ENCODE assay signal across 26 cellular contexts in genomic region chr15:23064156-23064555, GRCh38.
"Had no signal": no experiment of that assay in that cellular context is flagged by ENCODE, and none has a peak within 500 bp of the region (broad histone marks: within the 10 kb centered on the region; RNA-seq: fewer than 3 reads in every experiment).

No MANE protein-coding gene starts in this region.

- H3K36me3 ChIP-seq: Peyer's patch, SJCRH30 had no signal

- H3K4me3 Mint-ChIP-seq: activated B cell treated with CpG ODN at 0.5 μM for 24 hours; activated CD4-positive, alpha-beta T cell treated with anti-CD3 and anti-CD28 coated beads, Interleukin-2, amount 10 ng/mL, durations not matched to agents 24 days and 14 days; activated CD8-positive, alpha-beta memory T cell treated with anti-CD3 and anti-CD28 coated beads, Interleukin-2, amount 10 ng/mL, durations not matched to agents 7 days and 5 days; activated naive CD4-positive, alpha-beta T cell treated with anti-CD3 and anti-CD28 coated beads for 36 hours; activated naive CD8-positive, alpha-beta T cell; activated T-cell treated with anti-CD3 and anti-CD28 coated beads, Interleukin-2, amount 50 U/mL, for 4 hours had no signal

- H3K27ac Mint-ChIP-seq: activated B cell treated with CpG ODN at 0.5 μM for 24 hours; activated CD4-positive, alpha-beta T cell treated with anti-CD3 and anti-CD28 coated beads, Interleukin-2, amount 10 ng/mL, durations not matched to agents 24 days and 14 days; activated CD8-positive, alpha-beta memory T cell treated with anti-CD3 and anti-CD28 coated beads, Interleukin-2, amount 10 ng/mL, durations not matched to agents 7 days and 5 days; activated naive CD4-positive, alpha-beta T cell treated with anti-CD3 and anti-CD28 coated beads for 36 hours; activated naive CD8-positive, alpha-beta T cell had no signal

- H3K27ac ChIP-seq: Peyer's patch, RWPE1, SJCRH30 had no signal

- H3K27me3 Mint-ChIP-seq: activated B cell treated with CpG ODN at 0.5 μM for 24 hours; activated CD8-positive, alpha-beta memory T cell treated with anti-CD3 and anti-CD28 coated beads, Interleukin-2, amount 10 ng/mL, durations not matched to agents 7 days and 5 days; activated naive CD8-positive, alpha-beta T cell had no signal

- ATAC-seq: activated CD8-positive, alpha-beta memory T cell treated with anti-CD3 and anti-CD28 coated beads, Interleukin-2, amount 10 ng/mL, durations not matched to agents 7 days and 5 days; activated T-cell treated with anti-CD3 and anti-CD28 coated beads, Interleukin-2, amount 50 U/mL, for 4 hours had no signal

- DNase-seq: activated B cell treated with CpG ODN at 0.5 μM for 24 hours; activated CD4-positive, alpha-beta T cell treated with anti-CD3 and anti-CD28 coated beads for 1 hour; activated CD4-positive, alpha-beta T cell treated with anti-CD3 and anti-CD28 coated beads, Interleukin-2, amount 10 ng/mL, durations not matched to agents 24 days and 14 days; activated CD4-positive, alpha-beta T cell treated with anti-CD3 and anti-CD28 coated beads, Interleukin-2, amount 50 U/mL, for 48 hours; activated CD8-positive, alpha-beta memory T cell treated with anti-CD3 and anti-CD28 coated beads, Interleukin-2, amount 10 ng/mL, durations not matched to agents 7 days and 5 days; activated gamma-delta T cell; activated naive CD4-positive, alpha-beta T cell treated with anti-CD3 and anti-CD28 coated beads for 36 hours; activated T-cell treated with anti-CD3 and anti-CD28 coated beads, Interleukin-2, amount 50 U/mL, for 4 hours; IMR-90; Kasumi-1; KBM-7; NCI-H1048; NCI-H1694; NCI-H2029; NCI-H2107; NCI-H2171 treated with DMSO at 0.1 percent for 48 hours; NCI-H226; NCI-H526; NCI-H82; Peyer's patch; Right ventricle myocardium superior; SJCRH30; SK-N-SH; SW 1271 had no signal

- H3K36me3 Mint-ChIP-seq: activated CD8-positive, alpha-beta memory T cell treated with anti-CD3 and anti-CD28 coated beads, Interleukin-2, amount 10 ng/mL, durations not matched to agents 7 days and 5 days had no signal

- H3K9me2 ChIP-seq: SK-N-SH had no signal

- H3K27me3 ChIP-seq: Peyer's patch, SJCRH30 had no signal

- H3K9ac ChIP-seq: SK-N-SH had no signal

- H3K4me1 Mint-ChIP-seq: activated B cell treated with CpG ODN at 0.5 μM for 24 hours; activated CD4-positive, alpha-beta T cell treated with anti-CD3 and anti-CD28 coated beads, Interleukin-2, amount 10 ng/mL, durations not matched to agents 24 days and 14 days; activated CD8-positive, alpha-beta memory T cell treated with anti-CD3 and anti-CD28 coated beads, Interleukin-2, amount 10 ng/mL, durations not matched to agents 7 days and 5 days had no signal

- H3K9me3 ChIP-seq: Peyer's patch, SJCRH30, SK-N-SH had no signal

- H3K4me2 ChIP-seq: SK-N-SH had no signal

- H3K4me1 ChIP-seq: Peyer's patch, SJCRH30 had no signal

- H3K4me3 ChIP-seq: Peyer's patch, SJCRH30 had no signal
